Comparison of ENCODE assay signal across 1 cellular context in the genomic region with DNA sequence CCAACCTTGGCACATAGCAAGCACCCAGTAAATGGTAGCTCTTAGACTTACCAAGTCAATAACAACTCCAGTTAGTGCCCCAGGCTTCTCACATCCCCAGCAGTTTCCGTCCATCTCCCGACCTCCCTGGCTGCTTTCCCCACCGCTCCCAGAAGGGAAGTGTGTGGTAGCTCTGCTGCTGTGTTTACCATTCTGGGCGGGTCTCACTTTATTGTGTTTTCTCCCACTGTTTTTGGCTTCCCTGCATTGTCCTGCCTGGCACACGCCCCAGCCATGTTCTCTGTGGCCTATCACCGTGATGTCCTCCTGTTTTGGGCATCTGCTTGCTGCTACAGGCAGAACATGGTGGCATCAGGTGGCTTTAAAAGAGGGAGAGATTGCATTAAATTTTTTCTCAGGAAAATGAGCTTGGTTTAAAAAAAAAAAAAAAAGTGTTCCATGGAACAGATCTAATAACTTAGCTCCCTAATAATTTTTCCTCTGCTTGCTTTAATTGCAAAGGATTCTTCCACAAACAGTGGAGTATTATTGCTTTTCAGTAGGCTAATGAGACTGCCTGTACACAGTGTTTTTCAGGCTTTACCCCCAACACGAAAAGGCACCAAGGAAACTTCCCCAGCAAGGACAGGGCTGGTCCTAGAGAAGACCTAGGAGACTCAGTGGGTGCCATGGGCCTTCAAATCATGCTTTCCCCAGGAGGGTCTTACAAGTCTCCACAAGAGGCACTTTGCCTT.
TF ChIP-seq lines count a peak whose summit lies in the region.

No MANE protein-coding gene starts in this region.

TF ChIP-seq in HEK293, 187 proteins besides CTCF, POLR2A, EP300 and RAD21 (continued from another document):
- TF ChIP-seq ZIC2 (tag by site-specific recombination; IDR thresholded peaks at IDR 0.05) (peak; percentile 71), OSR2 (tag by site-specific recombination; IDR thresholded peaks at IDR 0.05) (peak; percentile 87), ZNF335 (tag by site-specific recombination; conservative IDR thresholded peaks at IDR 0.05) (peak; percentile 91), ZNF529 (tag by site-specific recombination; IDR thresholded peaks at IDR 0.05; ENCODE audit: insufficient replicate concordance) (no peak), GLIS1 (tag by site-specific recombination; IDR thresholded peaks at IDR 0.05) (peak; percentile 54), ZBTB17 (tag by site-specific recombination; IDR thresholded peaks at IDR 0.05) (0 out of 2 replicates have a peak, but pooled peaks have one; percentile 26), ZNF121 (tag by site-specific recombination; IDR thresholded peaks at IDR 0.05) (peak; percentile 45; the same call in 1 of the 2 replicates)
